In the genomic region with DNA sequence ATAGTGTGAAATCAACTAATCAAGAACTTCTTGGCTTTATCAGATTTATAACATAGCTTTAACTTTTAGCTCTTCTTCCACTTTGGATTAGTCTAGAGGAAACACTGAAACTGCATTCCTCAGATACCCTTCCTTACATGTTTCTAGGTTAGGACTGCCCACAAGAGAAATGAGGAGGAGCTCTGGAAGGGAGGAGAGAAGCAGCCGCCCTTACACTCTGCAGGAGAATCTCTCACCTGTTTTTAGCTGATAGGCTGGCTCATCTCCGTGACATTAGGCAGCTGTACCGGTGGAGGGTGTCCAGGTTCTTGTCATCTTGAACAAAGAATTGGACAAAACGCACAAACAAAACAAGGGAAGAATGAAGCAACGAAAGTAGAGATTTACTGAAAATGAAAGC, we compare ENCODE assay signal across 18 cellular contexts.
DNase-seq lines count a peak whose midpoint lies in the region; ATAC-seq and TF ChIP-seq lines count a peak whose summit lies in the region.
"Had no signal": no experiment of that assay in that cellular context is flagged by ENCODE, and none has a peak within 500 bp of the region (broad histone marks: within the 10 kb centered on the region; RNA-seq: fewer than 3 reads in every experiment).

No MANE protein-coding gene starts in this region.

- H3K4me1 ChIP-seq in PC-9 (replicated peaks; ENCODE audit: insufficient read depth): no peaks in the 10 kb centered on the region
- no peaks in the 10 kb centered on the region for H3K4me1 ChIP-seq in hepatocyte (ENCODE audit: insufficient read depth)

- H3K4me1 Mint-ChIP-seq in Calu3 (ENCODE audit: low read depth, unreplicated experiment) (peaks cover 14% of the 10 kb centered on the region), endothelial cell (ENCODE audit: unreplicated experiment) (no peaks in the 10 kb centered on the region)
- H3K4me1 Mint-ChIP-seq in stimulated activated naive B cell treated with anti-CD40 and anti-IgM and Interleukin-4, amounts not matched to agents 10 μg/mL and 1 μg/mL and 100 μg/mL, for 72 hours: no peaks in the 10 kb centered on the region
- H3K4me1 Mint-ChIP-seq: CD8-positive, alpha-beta memory T cell had no signal

- CTCF ChIA-PET in Calu3 (lab: Charles Lee): no interaction called here
- CTCF ChIA-PET in PC-9 (lab: Charles Lee): no interaction called here

- H3K9me3 Mint-ChIP-seq in Calu3 (ENCODE audit: low read depth, unreplicated experiment): no peaks in the 10 kb centered on the region
- no peaks in the 10 kb centered on the region for H3K9me3 Mint-ChIP-seq in endothelial cell (ENCODE audit: unreplicated experiment)
- peaks cover 0 to 2% of the 10 kb centered on the region in 2 donors for H3K9me3 Mint-ChIP-seq in stimulated activated naive B cell treated with anti-CD40 and anti-IgM and Interleukin-4, amounts not matched to agents 10 μg/mL and 1 μg/mL and 100 μg/mL, for 72 hours

- 63% methylated on average over 5 of the region's 5 CpGs for WGBS in hepatocyte (ENCODE audit: low lambda C conversion rate, missing lambda C conversion rate)

- H3K36me3 ChIP-seq in PC-9 (ENCODE audit: low read depth) (no peaks in the 10 kb centered on the region), hepatocyte (replicated peaks; ENCODE audit: insufficient read depth, low read depth) (no peaks in the 10 kb centered on the region)

- H3K79me2 ChIP-seq in PC-9 (ENCODE audit: low read depth) (no peaks in the 10 kb centered on the region), hepatocyte (no peaks in the 10 kb centered on the region)

- no peaks in the 10 kb centered on the region for H3K9me2 ChIP-seq in PC-9 (ENCODE audit: insufficient read depth)
- H3K9me2 ChIP-seq in hepatocyte (replicated peaks; ENCODE audit: insufficient read depth): no peaks in the 10 kb centered on the region

- H4K20me1 ChIP-seq in PC-9 (ENCODE audit: insufficient read depth): no peaks in the 10 kb centered on the region
- no peaks in the 10 kb centered on the region for H4K20me1 ChIP-seq in hepatocyte (ENCODE audit: insufficient read depth, poor library complexity, severe bottlenecking)

- H3K27me3 Mint-ChIP-seq in Calu3 (ENCODE audit: unreplicated experiment) (no peaks in the 10 kb centered on the region), endothelial cell (ENCODE audit: unreplicated experiment) (no peaks in the 10 kb centered on the region)
- H3K27me3 Mint-ChIP-seq in stimulated activated naive B cell treated with anti-CD40 and anti-IgM and Interleukin-4, amounts not matched to agents 10 μg/mL and 1 μg/mL and 100 μg/mL, for 72 hours: no peaks in the 10 kb centered on the region
- H3K27me3 Mint-ChIP-seq: CD8-positive, alpha-beta memory T cell; IgD-negative memory B cell had no signal

- no peaks in the 10 kb centered on the region for H3K9me3 ChIP-seq in PC-9 (ENCODE audit: insufficient read depth, low read depth)
- H3K9me3 ChIP-seq in hepatocyte (ENCODE audit: low read depth): no peaks in the 10 kb centered on the region

- H2AFZ ChIP-seq in PC-9 (0 out of 2 replicates have a peak overlapping the region, but pooled peaks have one; percentile 32), hepatocyte (no peak overlapping the region)

- no peak overlapping the region for H3K27ac ChIP-seq in PC-9
- H3K27ac ChIP-seq in hepatocyte: no peak overlapping the region

- peak overlapping the region; percentile 16 for H3K27ac Mint-ChIP-seq in Calu3 (ENCODE audit: unreplicated experiment)
- no peak overlapping the region for H3K27ac Mint-ChIP-seq in endothelial cell (ENCODE audit: unreplicated experiment)
- no peak overlapping the region for H3K27ac Mint-ChIP-seq in stimulated activated naive B cell treated with anti-CD40 and anti-IgM and Interleukin-4, amounts not matched to agents 10 μg/mL and 1 μg/mL and 100 μg/mL, for 72 hours
- H3K27ac Mint-ChIP-seq: CD8-positive, alpha-beta memory T cell; IgD-negative memory B cell; T-helper 1 cell treated with Interleukin-12 subunit alpha and Interleukin-12 subunit beta and Interleukin-4 antibody, amounts not matched to agents 30 μg/mL and 1 μg/mL, for 36 hours had no signal

- H3K4me3 ChIP-seq in PC-9: no peak overlapping the region
- no peak overlapping the region for H3K4me3 ChIP-seq in hepatocyte

- POLR2A ChIA-PET in PC-9 (lab: Charles Lee; ENCODE audit: unreplicated experiment): no interaction called here

- H3K27me3 ChIP-seq in PC-9 (ENCODE audit: insufficient read depth, low read depth) (no peaks in the 10 kb centered on the region), hepatocyte (no peaks in the 10 kb centered on the region)

- intact Hi-C loops in Calu3 (cut with micrococcal nuclease; ENCODE audit: unreplicated experiment) (no loop called here), PC-9 (cut with micrococcal nuclease; ENCODE audit: unreplicated experiment) (no loop called here)

- no peaks in the 10 kb centered on the region for H3K36me3 Mint-ChIP-seq in Calu3 (ENCODE audit: insufficient read depth, unreplicated experiment)
- no peaks in the 10 kb centered on the region for H3K36me3 Mint-ChIP-seq in endothelial cell (ENCODE audit: low read depth, unreplicated experiment)
- no peaks in the 10 kb centered on the region for H3K36me3 Mint-ChIP-seq in stimulated activated naive B cell treated with anti-CD40 and anti-IgM and Interleukin-4, amounts not matched to agents 10 μg/mL and 1 μg/mL and 100 μg/mL, for 72 hours
- H3K36me3 Mint-ChIP-seq: CD8-positive, alpha-beta memory T cell had no signal

- no TSS peak for BruUV-seq in Calu3 (replicated peaks; lab: Mats Ljungman, UMichigan)
- BruUV-seq in PC-9 (replicated peaks; lab: Mats Ljungman, UMichigan): no TSS peak

- no peak for TF ChIP-seq CTCF in Calu3 (IDR thresholded peaks at IDR 0.05; ENCODE audit: unreplicated experiment)
- no peak for TF ChIP-seq CTCF in PC-9 (conservative IDR thresholded peaks at IDR 0.05)
- TF ChIP-seq CTCF in hepatocyte (IDR thresholded peaks at IDR 0.05; ENCODE audit: poor library complexity): no peak
- TF ChIP-seq CTCF in endothelial cell (IDR thresholded peaks at IDR 0.05; ENCODE audit: unreplicated experiment): no peak

- DNase-seq in Calu3 (peak; percentile 28), HT1080 (ENCODE audit: low read depth) (peak; percentile 10), PC-9 (no peak), myocyte (ENCODE audit: low read depth) (peak; percentile 5), hepatocyte (ENCODE audit: low spot score) (no peak), endothelial cell (ENCODE audit: low spot score) (no peak)
- no peak for DNase-seq in stimulated activated naive B cell treated with anti-CD40 and anti-IgM and Interleukin-4, amounts not matched to agents 10 μg/mL and 1 μg/mL and 100 μg/mL, for 72 hours
- DNase-seq: CD8-positive, alpha-beta memory T cell; DMS 273 treated with DMSO at 0.1 percent for 48 hours; HCEC 1CT; NCI-H1417 treated with DMSO at 0.1 percent for 48 hours; NCI-H1930; NCI-H2171 treated with DMSO at 0.1 percent for 48 hours; NCI-H446 treated with DMSO at 0.1 percent for 48 hours; NCI-H748 treated with DMSO at 0.1 percent for 48 hours; SHP77 had no signal

- H3F3A ChIP-seq in PC-9 (ENCODE audit: insufficient read depth, low read depth): no peaks in the 10 kb centered on the region

- H3K4me3 Mint-ChIP-seq in Calu3 (ENCODE audit: low read depth, unreplicated experiment) (peak overlapping the region; percentile 54), endothelial cell (ENCODE audit: unreplicated experiment) (no peak overlapping the region)
- H3K4me3 Mint-ChIP-seq in stimulated activated naive B cell treated with anti-CD40 and anti-IgM and Interleukin-4, amounts not matched to agents 10 μg/mL and 1 μg/mL and 100 μg/mL, for 72 hours: no peak overlapping the region
- H3K4me3 Mint-ChIP-seq: CD8-positive, alpha-beta memory T cell; IgD-negative memory B cell; T-helper 1 cell treated with Interleukin-12 subunit alpha and Interleukin-12 subunit beta and Interleukin-4 antibody, amounts not matched to agents 30 μg/mL and 1 μg/mL, for 36 hours had no signal

- ATAC-seq in stimulated activated naive B cell treated with anti-CD40 and anti-IgM and Interleukin-4, amounts not matched to agents 10 μg/mL and 1 μg/mL and 100 μg/mL, for 72 hours (replicated peaks): no peak

- H3K4me2 ChIP-seq in PC-9 (peak overlapping the region; percentile 8; the same call in 1 of the 2 replicates), hepatocyte (no peak overlapping the region)

Comparison
In these comparisons a context has a peak if more than half of its experiments do, and no peak if none do; other contexts are left out.
1. DNase-seq: peak in Calu3 (single experiment), HT1080 (single experiment) and myocyte (single experiment); none in PC-9 (0 of 2), hepatocyte (single experiment), endothelial cell (single experiment) and stimulated activated naive B cell treated with anti-CD40 and anti-IgM and Interleukin-4, amounts not matched to agents 10 μg/mL and 1 μg/mL and 100 μg/mL, for 72 hours (single experiment).